ENCODE assay signal across 1 cellular context in the genomic region with DNA sequence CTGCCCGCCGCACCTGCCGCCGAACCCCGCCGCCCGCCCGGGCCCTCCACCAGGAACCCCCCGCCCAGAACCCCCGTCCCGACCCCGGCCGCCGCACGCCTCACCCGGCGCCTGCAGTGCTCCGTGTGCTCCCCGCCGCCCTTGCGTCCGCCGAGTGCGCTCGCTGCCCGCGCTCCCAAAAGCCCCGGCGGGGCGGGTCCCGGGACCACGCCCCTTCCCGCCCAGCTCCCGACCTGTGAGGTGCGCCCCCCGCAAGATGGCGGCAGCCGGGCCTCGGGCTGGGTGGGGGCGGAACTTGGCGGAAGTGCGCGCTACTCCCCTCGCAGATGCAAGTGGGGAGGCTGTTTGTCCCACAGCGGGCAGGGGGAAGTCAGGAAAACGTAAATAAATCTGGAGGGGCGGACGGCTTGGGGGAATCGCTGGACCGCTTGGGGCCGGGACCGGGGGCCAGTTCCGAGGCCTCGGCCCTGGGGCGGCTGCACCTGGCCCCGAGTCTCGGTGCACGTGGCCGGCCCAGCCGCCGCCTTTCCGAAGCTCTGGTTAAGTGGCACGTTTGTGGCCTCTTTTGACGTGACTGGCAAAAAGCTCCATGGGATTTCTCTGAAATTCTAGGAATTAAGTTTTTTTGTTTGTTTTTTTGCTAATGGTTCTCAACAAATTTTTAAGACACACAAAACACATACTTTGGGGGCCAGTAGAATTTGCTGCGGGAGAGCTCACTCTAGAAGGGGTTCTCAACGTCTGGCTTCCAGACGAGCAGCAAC.
TF ChIP-seq lines count a peak whose summit lies in the region.

Gene EZR, minus strand, starts transcription at position 156 of the 764 bp plus-strand sequence. CDS start 1,275 bp downstream, outside the sequence.

TF ChIP-seq in K562, 482 proteins besides CTCF, POLR2A, EP300 and RAD21 (continued from another document and continues in another):
- TF ChIP-seq, protein P1, sequence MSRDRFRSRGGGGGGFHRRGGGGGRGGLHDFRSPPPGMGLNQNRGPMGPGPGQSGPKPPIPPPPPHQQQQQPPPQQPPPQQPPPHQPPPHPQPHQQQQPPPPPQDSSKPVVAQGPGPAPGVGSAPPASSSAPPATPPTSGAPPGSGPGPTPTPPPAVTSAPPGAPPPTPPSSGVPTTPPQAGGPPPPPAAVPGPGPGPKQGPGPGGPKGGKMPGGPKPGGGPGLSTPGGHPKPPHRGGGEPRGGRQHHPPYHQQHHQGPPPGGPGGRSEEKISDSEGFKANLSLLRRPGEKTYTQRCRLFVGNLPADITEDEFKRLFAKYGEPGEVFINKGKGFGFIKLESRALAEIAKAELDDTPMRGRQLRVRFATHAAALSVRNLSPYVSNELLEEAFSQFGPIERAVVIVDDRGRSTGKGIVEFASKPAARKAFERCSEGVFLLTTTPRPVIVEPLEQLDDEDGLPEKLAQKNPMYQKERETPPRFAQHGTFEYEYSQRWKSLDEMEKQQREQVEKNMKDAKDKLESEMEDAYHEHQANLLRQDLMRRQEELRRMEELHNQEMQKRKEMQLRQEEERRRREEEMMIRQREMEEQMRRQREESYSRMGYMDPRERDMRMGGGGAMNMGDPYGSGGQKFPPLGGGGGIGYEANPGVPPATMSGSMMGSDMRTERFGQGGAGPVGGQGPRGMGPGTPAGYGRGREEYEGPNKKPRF (IDR thresholded peaks at IDR 0.05; ENCODE audit: low read depth, low read length): no peak
- TF ChIP-seq ZNF311 (CRISPR knock-in tag; IDR thresholded peaks at IDR 0.05): peak; percentile 60; the same call in 1 of the 2 replicates
- TF ChIP-seq NCOA1 (IDR thresholded peaks at IDR 0.05; ENCODE audit: low read depth): no peak
- TF ChIP-seq PCBP2 (IDR thresholded peaks at IDR 0.05; ENCODE audit: low read depth, low read length, poor library complexity, severe bottlenecking): no peak
- peak; percentile 95 for TF ChIP-seq ATF6 (CRISPR knock-in tag; IDR thresholded peaks at IDR 0.05)
- no peak for TF ChIP-seq PHB2 (IDR thresholded peaks at IDR 0.05; ENCODE audit: low read depth)
- TF ChIP-seq ZNF124 (CRISPR knock-in tag; IDR thresholded peaks at IDR 0.05): peak; percentile 77; the same call in 1 of the 2 replicates
- TF ChIP-seq, protein P2, sequence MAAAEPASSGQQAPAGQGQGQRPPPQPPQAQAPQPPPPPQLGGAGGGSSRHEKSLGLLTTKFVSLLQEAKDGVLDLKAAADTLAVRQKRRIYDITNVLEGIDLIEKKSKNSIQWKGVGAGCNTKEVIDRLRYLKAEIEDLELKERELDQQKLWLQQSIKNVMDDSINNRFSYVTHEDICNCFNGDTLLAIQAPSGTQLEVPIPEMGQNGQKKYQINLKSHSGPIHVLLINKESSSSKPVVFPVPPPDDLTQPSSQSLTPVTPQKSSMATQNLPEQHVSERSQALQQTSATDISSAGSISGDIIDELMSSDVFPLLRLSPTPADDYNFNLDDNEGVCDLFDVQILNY (CRISPR knock-in tag; IDR thresholded peaks at IDR 0.05): peak; percentile 73; the same call in 1 of the 2 replicates
- peak; percentile 87; the same call in 1 of the 2 replicates for TF ChIP-seq ZBTB17 (CRISPR knock-in tag; IDR thresholded peaks at IDR 0.05)
- TF ChIP-seq NR0B1 (IDR thresholded peaks at IDR 0.05; ENCODE audit: partially characterized antibody): no peak
- no peak for TF ChIP-seq ZNF778 (CRISPR knock-in tag; IDR thresholded peaks at IDR 0.05)
- peak; percentile 82; the same call in 1 of the 2 replicates for TF ChIP-seq KLF1 (tag; IDR thresholded peaks at IDR 0.05)
- peak; percentile 95 for TF ChIP-seq NR3C1 (CRISPR knock-in tag; IDR thresholded peaks at IDR 0.05)
- TF ChIP-seq NFE2 (IDR thresholded peaks at IDR 0.05; ENCODE audit: low read depth): peak; percentile 5
- TF ChIP-seq ZFP1 (CRISPR knock-in tag; IDR thresholded peaks at IDR 0.05): no peak
- TF ChIP-seq TCF7L2 (IDR thresholded peaks at IDR 0.05; ENCODE audit: low read depth, low read length): no peak; the same call in 1 of the 2 replicates
- 0 out of 2 replicates have a peak, but pooled peaks have one; percentile 13 for TF ChIP-seq MEF2A (IDR thresholded peaks at IDR 0.05; ENCODE audit: control insufficient read depth, low read depth, low read length)
- peak; percentile 90 for TF ChIP-seq ZNF668 (CRISPR knock-in tag; IDR thresholded peaks at IDR 0.05)
- no peak; the same call in 1 of the 2 replicates for TF ChIP-seq MED1 (CRISPR knock-in tag; IDR thresholded peaks at IDR 0.05; ENCODE audit: borderline replicate concordance)
- TF ChIP-seq ZNF140 (CRISPR knock-in tag; IDR thresholded peaks at IDR 0.05): no peak
- TF ChIP-seq BMI1 (IDR thresholded peaks at IDR 0.05; ENCODE audit: low read length): no peak
- 0 out of 2 replicates have a peak, but pooled peaks have one; percentile 29 for TF ChIP-seq SOX6 (IDR thresholded peaks at IDR 0.05)
- TF ChIP-seq HMGXB4 (CRISPR knock-in tag; IDR thresholded peaks at IDR 0.05): 0 out of 2 replicates have a peak, but pooled peaks have one; percentile 80
- no peak for TF ChIP-seq ZNF785 (CRISPR knock-in tag; IDR thresholded peaks at IDR 0.05)
- TF ChIP-seq NBN (IDR thresholded peaks at IDR 0.05; ENCODE audit: low read depth): no peak; the same call in 1 of the 2 replicates
- no peak; the same call in 1 of the 2 replicates for TF ChIP-seq XRCC5 (IDR thresholded peaks at IDR 0.05; ENCODE audit: low read depth, low read length)
- no peak for TF ChIP-seq ZNF274 (IDR thresholded peaks at IDR 0.05; ENCODE audit: borderline replicate concordance, low read depth, low read length)
- no peak for TF ChIP-seq ZBTB12 (CRISPR knock-in tag; IDR thresholded peaks at IDR 0.05)
- TF ChIP-seq BDP1 (IDR thresholded peaks at IDR 0.05; ENCODE audit: insufficient read depth, insufficient read length): no peak
- no peak for TF ChIP-seq RNF219 (CRISPR knock-in tag; IDR thresholded peaks at IDR 0.05)
- no peak for TF ChIP-seq NR2F6 (CRISPR knock-in tag; IDR thresholded peaks at IDR 0.05)
- no peak for TF ChIP-seq BRCA1 (IDR thresholded peaks at IDR 0.05)
- peak; percentile 94; the same call in 1 of the 2 replicates for TF ChIP-seq BRCA1 (CRISPR knock-in tag; IDR thresholded peaks at IDR 0.05)
- no peak for TF ChIP-seq HES1 (IDR thresholded peaks at IDR 0.05; ENCODE audit: low read depth)
- no peak for TF ChIP-seq ADNP (tag; IDR thresholded peaks at IDR 0.05)
- TF ChIP-seq, protein P3, sequence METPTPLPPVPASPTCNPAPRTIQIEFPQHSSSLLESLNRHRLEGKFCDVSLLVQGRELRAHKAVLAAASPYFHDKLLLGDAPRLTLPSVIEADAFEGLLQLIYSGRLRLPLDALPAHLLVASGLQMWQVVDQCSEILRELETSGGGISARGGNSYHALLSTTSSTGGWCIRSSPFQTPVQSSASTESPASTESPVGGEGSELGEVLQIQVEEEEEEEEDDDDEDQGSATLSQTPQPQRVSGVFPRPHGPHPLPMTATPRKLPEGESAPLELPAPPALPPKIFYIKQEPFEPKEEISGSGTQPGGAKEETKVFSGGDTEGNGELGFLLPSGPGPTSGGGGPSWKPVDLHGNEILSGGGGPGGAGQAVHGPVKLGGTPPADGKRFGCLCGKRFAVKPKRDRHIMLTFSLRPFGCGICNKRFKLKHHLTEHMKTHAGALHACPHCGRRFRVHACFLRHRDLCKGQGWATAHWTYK (CRISPR knock-in tag; IDR thresholded peaks at IDR 0.05): peak; percentile 96
- peak; percentile 38 for TF ChIP-seq ASH1L (IDR thresholded peaks at IDR 0.05; ENCODE audit: borderline replicate concordance, low read depth, partially characterized antibody)
- TF ChIP-seq, protein P4, sequence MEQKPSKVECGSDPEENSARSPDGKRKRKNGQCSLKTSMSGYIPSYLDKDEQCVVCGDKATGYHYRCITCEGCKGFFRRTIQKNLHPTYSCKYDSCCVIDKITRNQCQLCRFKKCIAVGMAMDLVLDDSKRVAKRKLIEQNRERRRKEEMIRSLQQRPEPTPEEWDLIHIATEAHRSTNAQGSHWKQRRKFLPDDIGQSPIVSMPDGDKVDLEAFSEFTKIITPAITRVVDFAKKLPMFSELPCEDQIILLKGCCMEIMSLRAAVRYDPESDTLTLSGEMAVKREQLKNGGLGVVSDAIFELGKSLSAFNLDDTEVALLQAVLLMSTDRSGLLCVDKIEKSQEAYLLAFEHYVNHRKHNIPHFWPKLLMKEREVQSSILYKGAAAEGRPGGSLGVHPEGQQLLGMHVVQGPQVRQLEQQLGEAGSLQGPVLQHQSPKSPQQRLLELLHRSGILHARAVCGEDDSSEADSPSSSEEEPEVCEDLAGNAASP (IDR thresholded peaks at IDR 0.05): no peak
- TF ChIP-seq USF1 (CRISPR knock-in tag; IDR thresholded peaks at IDR 0.05): no peak
- TF ChIP-seq MEF2D (tag; conservative IDR thresholded peaks at IDR 0.05; ENCODE audit: low read depth): peak; percentile 57; the same call in 1 of the 2 replicates
- no peak for TF ChIP-seq ZFPM2 (CRISPR knock-in tag; IDR thresholded peaks at IDR 0.05)
- peak; percentile 66 to 75 for TF ChIP-seq NRF1 (conservative IDR thresholded peaks at IDR 0.05 in 1 of 2, IDR thresholded peaks at IDR 0.05 in 1 of 2)
